7 cellular contexts compared by ENCODE assay signal in genomic region chr19:55486971-55487883, GRCh38. TPM values are rescaled to one million over a fixed set of nuclear protein-coding genes. Genes with fewer than 3 reads are reported as not detected.
DNase-seq lines count a peak whose midpoint lies in the region; ATAC-seq and TF ChIP-seq lines count a peak whose summit lies in the region.

No MANE protein-coding gene starts in this region.

- no peaks in the 10 kb centered on the region for H3K9me3 Mint-ChIP-seq in dendritic cell treated with granulocyte-macrophage colony-stimulating factor and Interleukin-4, amounts not matched to agents 40 ng/mL and 50 ng/mL, for 4 days

- no peak overlapping the region for H3K4me2 ChIP-seq in mesendoderm (ENCODE audit: low read length)

- H3K56ac ChIP-seq in mesendoderm (ENCODE audit: low read length), result peak overlapping the region; percentile 79

- H3K27ac ChIP-seq in HL-60 (replicated peaks), result no peak overlapping the region
- H3K27ac ChIP-seq in WERI-Rb-1, result peak overlapping the region; percentile 40
- H3K27ac ChIP-seq in mesendoderm (ENCODE audit: low read depth, low read length), result peak overlapping the region; percentile 76

- no peak for TF ChIP-seq CTCF in HL-60 (IDR thresholded peaks at IDR 0.05; ENCODE audit: insufficient read depth, low read length)
- no peak for TF ChIP-seq CTCF in WERI-Rb-1 (IDR thresholded peaks at IDR 0.05; ENCODE audit: low read depth, low read length)

- ATAC-seq in stimulated activated naive CD8-positive, alpha-beta T cell treated with anti-CD3 and anti-CD28 coated beads, Interleukin-15, Interleukin-2, amounts not matched to agents 100 U/mL and 50 U/mL, for 24 hours, result peak; percentile 65

- H3K9me3 ChIP-seq in WERI-Rb-1 (ENCODE audit: severe bottlenecking), result no peaks in the 10 kb centered on the region

- H3K36me3 Mint-ChIP-seq in dendritic cell treated with granulocyte-macrophage colony-stimulating factor and Interleukin-4, amounts not matched to agents 40 ng/mL and 50 ng/mL, for 4 days (ENCODE audit: low read depth), result peaks cover 20% of the 10 kb centered on the region

- H3K4me3 ChIP-seq in HL-60 (replicated peaks; ENCODE audit: insufficient read depth, low read length) (no peak overlapping the region), WERI-Rb-1 (ENCODE audit: low read depth, low read length) (no peak overlapping the region), mesendoderm (ENCODE audit: low read length) (no peak overlapping the region)

- H4K5ac ChIP-seq in mesendoderm (ENCODE audit: low read length), result no peak overlapping the region

- peaks cover 34% of the 10 kb centered on the region for H3K4me1 Mint-ChIP-seq in dendritic cell treated with granulocyte-macrophage colony-stimulating factor and Interleukin-4, amounts not matched to agents 40 ng/mL and 50 ng/mL, for 4 days (ENCODE audit: low read depth)

- H3K27ac Mint-ChIP-seq in dendritic cell treated with granulocyte-macrophage colony-stimulating factor and Interleukin-4, amounts not matched to agents 40 ng/mL and 50 ng/mL, for 4 days, result peak overlapping the region; percentile 45

- no peak overlapping the region for H2BK5ac ChIP-seq in mesendoderm (ENCODE audit: low read length)

- intact Hi-C loops in dendritic cell treated with granulocyte-macrophage colony-stimulating factor and Interleukin-4, amounts not matched to agents 40 ng/mL and 50 ng/mL, for 4 days (cut with micrococcal nuclease), result no loop called here

- H2AK5ac ChIP-seq in mesendoderm (ENCODE audit: low read length), result no peak overlapping the region

- H3K4me3 Mint-ChIP-seq in dendritic cell treated with granulocyte-macrophage colony-stimulating factor and Interleukin-4, amounts not matched to agents 40 ng/mL and 50 ng/mL, for 4 days, result no peak overlapping the region

- H3K36me3 ChIP-seq in WERI-Rb-1 (peaks cover 10% of the 10 kb centered on the region), mesendoderm (ENCODE audit: control insufficient read depth, insufficient read depth, low read length) (no peaks in the 10 kb centered on the region)

- no peak overlapping the region for H2BK15ac ChIP-seq in mesendoderm (replicated peaks; ENCODE audit: low read depth)

- DNase-seq in HL-60 (ENCODE audit: low read depth in 1 of 2, low spot score in 1 of 2) (peak; percentile 13 to 51), WERI-Rb-1 (no peak), mesendoderm (peak; percentile 80), NCI-H1694 treated with DMSO at 0.1 percent for 48 hours (lab: John Stamatoyannopoulos, UW) (no peak), SK-N-DZ (ENCODE audit: low spot score) (no peak)
- DNase-seq in stimulated activated naive CD8-positive, alpha-beta T cell treated with anti-CD3 and anti-CD28 coated beads, Interleukin-15, Interleukin-2, amounts not matched to agents 100 U/mL and 50 U/mL, for 24 hours, result peak; percentile 83

- H3K79me2 ChIP-seq in mesendoderm (ENCODE audit: control insufficient read depth, insufficient read depth, low read length), result no peaks in the 10 kb centered on the region

- no peak overlapping the region for H2BK120ac ChIP-seq in mesendoderm (ENCODE audit: low read depth, low read length)

- no peak overlapping the region for H3K18ac ChIP-seq in mesendoderm (ENCODE audit: low read length)

- H3K9ac ChIP-seq in mesendoderm (ENCODE audit: low read length), result peak overlapping the region; percentile 59

- peaks cover 54% of the 10 kb centered on the region for H3K27me3 Mint-ChIP-seq in dendritic cell treated with granulocyte-macrophage colony-stimulating factor and Interleukin-4, amounts not matched to agents 40 ng/mL and 50 ng/mL, for 4 days

- no peak overlapping the region for H4K8ac ChIP-seq in mesendoderm (ENCODE audit: low read depth, low read length)

- no peak overlapping the region for H3K4ac ChIP-seq in mesendoderm (ENCODE audit: low read depth, low read length)

- no CpG with 5 or more reads among the region's 26 CpGs for WGBS in mesendoderm (ENCODE audit: extremely low coverage, insufficient coverage, low lambda C conversion rate)

- peaks cover 8% of the 10 kb centered on the region for H3K4me1 ChIP-seq in mesendoderm (ENCODE audit: control insufficient read depth, low read depth, low read length)

- H3K27me3 ChIP-seq in HL-60 (ENCODE audit: insufficient read depth, poor library complexity, severe bottlenecking) (peaks cover 8% of the 10 kb centered on the region), WERI-Rb-1 (ENCODE audit: insufficient read depth, low read depth, severe bottlenecking) (no peaks in the 10 kb centered on the region), mesendoderm (ENCODE audit: insufficient read depth, low read length, poor library complexity) (no peaks in the 10 kb centered on the region)

- H3K79me1 ChIP-seq in mesendoderm (ENCODE audit: low read length), result peaks cover 2% of the 10 kb centered on the region

- no peak overlapping the region for H3K23ac ChIP-seq in mesendoderm (ENCODE audit: low read length)

RNA-seq across cellular contexts. Expression of gene SSC5D, which starts 1.0 kb away (rescaled TPM):
- polyA plus RNA-seq in mesendoderm (2013, experiment 1 of 2), result 0.31 TPM
- 0.28 TPM for polyA plus RNA-seq in mesendoderm (2013, experiment 2 of 2)
- polyA plus RNA-seq in SK-N-DZ (2014; cell fraction: cytosol; rRNA removed), result 0.15 and 0.27 TPM in 2 replicates
- 0.17 and 0.66 TPM in 2 replicates for polyA plus RNA-seq in SK-N-DZ (2014; cell fraction: nucleus; rRNA removed)

RNA-seq across cellular contexts. Expression of gene NAT14, which starts 2.2 kb away (rescaled TPM):
- polyA plus RNA-seq in mesendoderm (2013, experiment 1 of 2), result 23.8 TPM
- 26.3 TPM for polyA plus RNA-seq in mesendoderm (2013, experiment 2 of 2)
- polyA plus RNA-seq in SK-N-DZ (2014; cell fraction: cytosol; rRNA removed), result 21.2 and 40.6 TPM in 2 replicates
- 95.9 and 121 TPM in 2 replicates for polyA plus RNA-seq in SK-N-DZ (2014; cell fraction: nucleus; rRNA removed)

RNA-seq across cellular contexts. Expression of gene ZNF628, which starts 10.8 kb away (rescaled TPM):
- 7.8 TPM for polyA plus RNA-seq in mesendoderm (2013, experiment 1 of 2)
- 8.9 TPM for polyA plus RNA-seq in mesendoderm (2013, experiment 2 of 2)
- 0.89 and 0.93 TPM in 2 replicates for polyA plus RNA-seq in SK-N-DZ (2014; cell fraction: cytosol; rRNA removed)
- 0.79 and 1.1 TPM in 2 replicates for polyA plus RNA-seq in SK-N-DZ (2014; cell fraction: nucleus; rRNA removed)

RNA-seq across cellular contexts. Expression of gene C19orf85, which starts 22.7 kb away (rescaled TPM):
- polyA plus RNA-seq in mesendoderm (2013, experiment 1 of 2), result 0.20 TPM
- 0.15 TPM for polyA plus RNA-seq in mesendoderm (2013, experiment 2 of 2)
- 0.52 and 0.73 TPM in 2 replicates for polyA plus RNA-seq in SK-N-DZ (2014; cell fraction: cytosol; rRNA removed)
- polyA plus RNA-seq in SK-N-DZ (2014; cell fraction: nucleus; rRNA removed), result 0.96 TPM in 1 of 2 replicates, not detected in the other

RNA-seq across cellular contexts. Expression of gene ISOC2, which starts 25.8 kb away (rescaled TPM):
- polyA plus RNA-seq in mesendoderm (2013, experiment 1 of 2), result 16.5 TPM
- polyA plus RNA-seq in mesendoderm (2013, experiment 2 of 2), result 16.9 TPM
- 52.6 and 61.5 TPM in 2 replicates for polyA plus RNA-seq in SK-N-DZ (2014; cell fraction: cytosol; rRNA removed)
- 29.9 and 47.9 TPM in 2 replicates for polyA plus RNA-seq in SK-N-DZ (2014; cell fraction: nucleus; rRNA removed)

Comparison
In these comparisons a context has a peak if more than half of its experiments do, and no peak if none do; other contexts are left out.
1. DNase-seq: peak in HL-60 (2 of 2), mesendoderm (single experiment) and stimulated activated naive CD8-positive, alpha-beta T cell treated with anti-CD3 and anti-CD28 coated beads, Interleukin-15, Interleukin-2, amounts not matched to agents 100 U/mL and 50 U/mL, for 24 hours (single experiment); none in WERI-Rb-1 (single experiment), NCI-H1694 treated with DMSO at 0.1 percent for 48 hours (single experiment) and SK-N-DZ (single experiment).